In the genomic region with DNA sequence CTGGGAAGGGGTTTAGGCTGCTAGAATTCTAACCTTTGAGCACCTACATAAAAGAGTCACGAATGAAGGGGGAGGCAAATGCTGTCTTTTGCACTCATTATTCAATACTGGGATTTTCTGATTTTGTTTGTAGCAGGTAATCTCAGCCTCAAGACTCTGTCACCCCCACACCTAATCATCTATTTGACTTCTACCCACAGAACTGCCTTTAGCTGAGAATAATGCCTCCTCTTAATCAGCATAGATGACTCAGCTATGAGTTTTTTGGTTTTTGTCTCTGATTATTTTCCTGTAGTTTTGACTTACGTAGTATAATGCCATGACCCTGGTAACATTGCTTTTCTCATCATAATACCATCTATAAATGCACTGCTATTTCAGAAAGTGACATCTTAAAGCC, we compare ENCODE assay signal across 27 cellular contexts. TPM values are rescaled to one million over a fixed set of nuclear protein-coding genes. Genes with fewer than 3 reads are reported as not detected.
DNase-seq lines count a peak whose midpoint lies in the region; ATAC-seq and TF ChIP-seq lines count a peak whose summit lies in the region.
"Had no signal": no experiment of that assay in that cellular context is flagged by ENCODE, and none has a peak within 500 bp of the region (broad histone marks: within the 10 kb centered on the region; RNA-seq: fewer than 3 reads in every experiment).

No MANE protein-coding gene starts in this region.

- H3K27me3 Mint-ChIP-seq in GM23338 (ENCODE audit: insufficient read depth, low read depth, poor library complexity) = peaks cover 3% of the 10 kb centered on the region

- no peak for TF ChIP-seq CTCF in GM23338 (conservative IDR thresholded peaks at IDR 0.05; ENCODE audit: low read depth in 2 of 2)
- TF ChIP-seq CTCF in RWPE2 (IDR thresholded peaks at IDR 0.05; ENCODE audit: poor library complexity, severe bottlenecking) = no peak
- TF ChIP-seq CTCF in epithelial cell of esophagus (IDR thresholded peaks at IDR 0.05; ENCODE audit: insufficient read depth, low read depth, low read length, missing control alignments) = no peak
- no peak for TF ChIP-seq CTCF in omental fat pad (IDR thresholded peaks at IDR 0.05)

- H3K9me3 Mint-ChIP-seq in GM23338 = no peaks in the 10 kb centered on the region; the same call in 2 of the 3 replicates
- H3K9me3 Mint-ChIP-seq: HFFc6; natural killer cell; stimulated activated naive B cell treated with anti-CD40 and anti-IgM and Interleukin-4, amounts not matched to agents 10 μg/mL and 1 μg/mL and 100 μg/mL, for 72 hours had no signal

- no peaks in the 10 kb centered on the region; the same call in 1 of the 2 replicates for H3K9me2 ChIP-seq in GM23338 (ENCODE audit: insufficient read depth)

- no peak overlapping the region for H3K4me3 ChIP-seq in GM23338
- no peak overlapping the region for H3K4me3 ChIP-seq in RWPE2 (ENCODE audit: severe bottlenecking)
- H3K4me3 ChIP-seq in epithelial cell of esophagus (ENCODE audit: low read length) = no peak overlapping the region
- H3K4me3 ChIP-seq: ovary, testis had no signal

- no peak overlapping the region for H3K4me2 ChIP-seq in GM23338

- peaks cover 33% of the 10 kb centered on the region for H3K4me1 Mint-ChIP-seq in GM23338
- H3K4me1 Mint-ChIP-seq: natural killer cell; stimulated activated naive B cell treated with anti-CD40 and anti-IgM and Interleukin-4, amounts not matched to agents 10 μg/mL and 1 μg/mL and 100 μg/mL, for 72 hours had no signal

- peaks cover 16% of the 10 kb centered on the region for H3K4me1 ChIP-seq in GM23338 (ENCODE audit: insufficient read depth)
- no peaks in the 10 kb centered on the region for H3K4me1 ChIP-seq in RWPE2 (ENCODE audit: insufficient read depth, poor library complexity, severe bottlenecking)
- H3K4me1 ChIP-seq: testis had no signal

- peak overlapping the region; percentile 75 for H2AFZ ChIP-seq in GM23338

- H3K27ac ChIP-seq in GM23338 (ENCODE audit: low read depth) = no peak overlapping the region
- H3K27ac ChIP-seq in RWPE2 (ENCODE audit: poor library complexity, severe bottlenecking) = no peak overlapping the region
- H3K27ac ChIP-seq: ovary, testis had no signal

- H3K27ac Mint-ChIP-seq in GM23338 = peak overlapping the region; percentile 75; the same call in 1 of the 2 replicates
- H3K27ac Mint-ChIP-seq: HFFc6; natural killer cell; stimulated activated naive B cell treated with anti-CD40 and anti-IgM and Interleukin-4, amounts not matched to agents 10 μg/mL and 1 μg/mL and 100 μg/mL, for 72 hours had no signal

- H3F3A ChIP-seq in GM23338 (replicated peaks; ENCODE audit: low read depth) = no peaks in the 10 kb centered on the region

- H3K4me3 Mint-ChIP-seq in GM23338 = no peak overlapping the region
- H3K4me3 Mint-ChIP-seq: HFFc6; natural killer cell; stimulated activated naive B cell treated with anti-CD40 and anti-IgM and Interleukin-4, amounts not matched to agents 10 μg/mL and 1 μg/mL and 100 μg/mL, for 72 hours had no signal

- H3K79me2 ChIP-seq in GM23338 (replicated peaks; ENCODE audit: insufficient read depth) = no peaks in the 10 kb centered on the region

- no peaks in the 10 kb centered on the region for H3K27me3 ChIP-seq in GM23338 (ENCODE audit: insufficient read depth)
- no peaks in the 10 kb centered on the region for H3K27me3 ChIP-seq in RWPE2 (ENCODE audit: insufficient read depth, poor library complexity, severe bottlenecking)
- H3K27me3 ChIP-seq: ovary, testis had no signal

- H4K20me1 ChIP-seq in GM23338 (replicated peaks; ENCODE audit: insufficient read depth) = no peaks in the 10 kb centered on the region

- no peaks in the 10 kb centered on the region for H3K9me3 ChIP-seq in RWPE2 (ENCODE audit: severe bottlenecking)
- H3K9me3 ChIP-seq: ovary, testis had no signal

- DNase-seq in GM23338 (ENCODE audit: low spot score) = no peak
- no peak for DNase-seq in RWPE2 (ENCODE audit: low spot score)
- DNase-seq in epithelial cell of esophagus (ENCODE audit: low read depth) = peak; percentile 13
- no peak for DNase-seq in omental fat pad (ENCODE audit: low spot score)
- no peak for DNase-seq in activated CD4-positive, alpha-beta T cell treated with anti-CD3 and anti-CD28 coated beads for 1 hour
- DNase-seq in stimulated activated naive CD4-positive, alpha-beta T cell treated with Interleukin-2 at 50 U/mL for 16 hours (lab: John Stamatoyannopoulos, UW) = no peak
- DNase-seq: ACHN; activated CD4-positive, alpha-beta T cell treated with anti-CD3 and anti-CD28 coated beads, Interleukin-2, amount 50 U/mL, for 1 hour; activated naive CD4-positive, alpha-beta T cell treated with anti-CD3 and anti-CD28 coated beads, Interleukin-2, amount 50 U/mL, for 16 hours; aorta; effector CD4-positive, alpha-beta T cell; erythroblast; HFFc6; MV-4-11; natural killer cell; NCI-H1694; NCI-H82; ovary; right cardiac atrium; stimulated activated CD4-positive, alpha-beta T cell treated with anti-CD3 and anti-CD28 coated beads, Interleukin-12 subunit alpha, Interleukin-12 subunit beta, amount 100 ng/mL, for 4 hours; stimulated activated CD4-positive, alpha-beta T cell treated with anti-CD3 and anti-CD28 coated beads, Interleukin-4, amount 100 ng/mL, for 24 hours; stimulated activated naive B cell treated with anti-CD40 and anti-IgM and Interleukin-4, amounts not matched to agents 10 μg/mL and 1 μg/mL and 100 μg/mL, for 72 hours; testis had no signal

- H3K36me3 ChIP-seq in GM23338 (ENCODE audit: insufficient read depth) = no peaks in the 10 kb centered on the region
- no peaks in the 10 kb centered on the region for H3K36me3 ChIP-seq in RWPE2 (ENCODE audit: low read depth)
- H3K36me3 ChIP-seq: ovary had no signal

- H3K36me3 Mint-ChIP-seq in GM23338 (ENCODE audit: low read depth) = peaks cover 7% of the 10 kb centered on the region; the same call in 1 of the 3 replicates
- H3K36me3 Mint-ChIP-seq: natural killer cell; stimulated activated naive B cell treated with anti-CD40 and anti-IgM and Interleukin-4, amounts not matched to agents 10 μg/mL and 1 μg/mL and 100 μg/mL, for 72 hours had no signal

- ATAC-seq in GM23338 (no peak), RWPE2 (ENCODE audit: low read depth) (peak; percentile 55; the same call in 1 of the 3 replicates), omental fat pad (ENCODE audit: low FRiP score) (peak; percentile 59), HG03097 (IDR thresholded peaks at IDR 0.05; ENCODE audit: low FRiP score, unreplicated experiment) (no peak), HG03469 (IDR thresholded peaks at IDR 0.05; ENCODE audit: unreplicated experiment) (no peak)
- ATAC-seq: natural killer cell; right cardiac atrium; Right ventricle myocardium inferior; stimulated activated naive B cell treated with anti-CD40 and anti-IgM and Interleukin-4, amounts not matched to agents 10 μg/mL and 1 μg/mL and 100 μg/mL, for 72 hours had no signal

RNA-seq across cellular contexts. Expression of a gene that starts 42.7 kb away (rescaled TPM):
- 3.8 and 5.9 TPM in 2 replicates for total RNA-seq in GM23338 (2014; rRNA removed; shearing (Covaris generic))
- polyA plus RNA-seq in GM23338 (2016; fragmentation: Nextera tagmentation; extraction: Ambion mirVana) = 3.7 and 5.0 TPM in 2 replicates
- total RNA-seq in omental fat pad = 10 to 100 TPM in 1 of 4 donors, 1 to 10 TPM in 3; 2.0 to 12.1 (median 6.1) TPM
- total RNA-seq: HFFc6, HT-29, natural killer cell had no signal

Comparison
In these comparisons a context has a peak if more than half of its experiments do, and no peak if none do; other contexts are left out.
1. ATAC-seq: peak in RWPE2 (single experiment) and omental fat pad (single experiment); none in GM23338 (single experiment), HG03097 (single experiment) and HG03469 (single experiment).